In the genomic region with DNA sequence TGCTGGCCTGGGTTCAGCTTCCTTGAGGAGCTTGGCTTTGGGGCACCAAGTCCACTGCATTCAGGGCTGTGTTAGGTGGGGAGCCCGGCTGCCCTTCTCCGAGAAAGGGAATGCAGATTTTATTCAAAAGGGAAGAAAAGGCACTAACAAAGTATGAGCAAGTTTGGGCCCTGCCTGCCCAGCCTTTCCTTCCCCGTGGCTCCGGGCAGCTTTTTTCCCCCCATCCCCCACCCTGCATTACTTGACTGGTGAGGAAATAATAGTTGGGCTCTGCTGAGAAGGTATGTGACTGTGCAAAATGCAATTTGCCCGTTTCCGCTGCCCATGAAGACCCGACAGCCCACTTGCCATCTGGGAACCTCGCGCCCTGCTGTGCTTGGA, we compare ENCODE assay signal across 10 cellular contexts.
A peak's percentile ranks its signal among the peaks of the same experiment; 100 is the strongest.
DNase-seq lines count a peak whose midpoint lies in the region; ATAC-seq and TF ChIP-seq lines count a peak whose summit lies in the region.
"Had no signal": no experiment of that assay in that cellular context is flagged by ENCODE, and none has a peak within 500 bp of the region (broad histone marks: within the 10 kb centered on the region; RNA-seq: fewer than 3 reads in every experiment).

No MANE protein-coding gene starts in this region.

- DNase-seq in NCI-H2227 (lab: John Stamatoyannopoulos, UW; ENCODE audit: unreplicated experiment), result peak; percentile 57
- peak; percentile 11 for DNase-seq in cerebellar cortex (ENCODE audit: low spot score)
- peak in 1 of 2 experiments; percentile 46 for DNase-seq in mesothelial cell of epicardium (ENCODE audit: low spot score in 2 of 2, unreplicated experiment in 2 of 2)
- DNase-seq in mesenteric fat pad (ENCODE audit: low spot score), result no peak
- DNase-seq in activated CD4-positive, alpha-beta T cell treated with anti-CD3 and anti-CD28 coated beads for 1 hour, result no peak
- DNase-seq in NCI-H128 (lab: John Stamatoyannopoulos, UW; ENCODE audit: unreplicated experiment), result no peak
- DNase-seq: DND-41, small intestine had no signal

- H3K36me3 Mint-ChIP-seq in mesothelial cell of epicardium, result no peaks in the 10 kb centered on the region

- no peak overlapping the region for H3K4me3 Mint-ChIP-seq in mesothelial cell of epicardium

- no peaks in the 10 kb centered on the region for H3K27me3 Mint-ChIP-seq in mesothelial cell of epicardium (ENCODE audit: low read depth)

- no peaks in the 10 kb centered on the region for H3K9me3 Mint-ChIP-seq in mesothelial cell of epicardium

- peak overlapping the region; percentile 96 for H3K27ac Mint-ChIP-seq in mesothelial cell of epicardium

- H3K27ac ChIP-seq in temporal lobe (ENCODE audit: low read depth, low read length), result peak overlapping the region; percentile 34

- H3K4me1 Mint-ChIP-seq in mesothelial cell of epicardium, result peaks cover 41% of the 10 kb centered on the region

- no peak for TF ChIP-seq CTCF in mesothelial cell of epicardium (IDR thresholded peaks at IDR 0.05; ENCODE audit: unreplicated experiment)

- ATAC-seq in HG02970 (IDR thresholded peaks at IDR 0.05; ENCODE audit: low FRiP score, unreplicated experiment), result no peak

Comparison
In these comparisons a context has a peak if more than half of its experiments do, and no peak if none do; other contexts are left out.
1. DNase-seq: peak in NCI-H2227 (single experiment) and cerebellar cortex (single experiment); none in mesenteric fat pad (single experiment), activated CD4-positive, alpha-beta T cell treated with anti-CD3 and anti-CD28 coated beads for 1 hour (single experiment) and NCI-H128 (single experiment).